Comparison of ENCODE assay signal across 4 cellular contexts in the genomic region with DNA sequence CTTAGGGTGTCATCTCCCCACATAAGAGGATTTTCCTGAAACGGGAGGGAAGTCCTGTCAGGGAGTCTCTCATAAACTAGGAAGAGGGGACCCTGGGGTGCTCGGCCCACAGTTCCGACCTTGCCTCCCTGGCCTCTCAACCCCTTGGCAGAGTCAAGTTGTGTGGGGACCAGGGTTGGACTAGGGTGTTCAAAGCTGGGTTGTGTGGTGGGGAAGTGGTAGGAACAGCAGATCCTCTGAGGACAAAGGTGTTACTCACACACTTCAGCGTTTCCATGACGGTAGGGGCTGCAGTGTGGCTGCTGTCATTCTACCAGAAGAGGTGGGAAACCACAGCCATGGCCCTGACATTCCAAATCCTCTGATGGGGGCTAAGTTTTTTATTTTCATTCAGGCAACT. TPM values are rescaled to one million over a fixed set of nuclear protein-coding genes. Genes with fewer than 3 reads are reported as not detected.
"Had no signal": no experiment of that assay in that cellular context is flagged by ENCODE, and none has a peak within 500 bp of the region (broad histone marks: within the 10 kb centered on the region; RNA-seq: fewer than 3 reads in every experiment).

No MANE protein-coding gene starts in this region.

RNA-seq across cellular contexts. Expression of a gene that starts 2.7 kb away (rescaled TPM):
- total RNA-seq: LHCN-M2, M059J, MCF 10A, NCI-H460 had no signal

RNA-seq across cellular contexts. Expression of a gene that starts 15.1 kb away (rescaled TPM):
- total RNA-seq: LHCN-M2, M059J, MCF 10A, NCI-H460 had no signal

RNA-seq across cellular contexts. Expression of a gene that starts 18.9 kb away (rescaled TPM):
- total RNA-seq: LHCN-M2, M059J, MCF 10A, NCI-H460 had no signal

RNA-seq across cellular contexts. Expression of a gene that starts 31.7 kb away (rescaled TPM):
- total RNA-seq: LHCN-M2, M059J, MCF 10A, NCI-H460 had no signal

RNA-seq across cellular contexts. Expression of a gene that starts 38.9 kb away (rescaled TPM):
- total RNA-seq: LHCN-M2, M059J, MCF 10A, NCI-H460 had no signal
